10 cellular contexts compared by ENCODE assay signal in the genomic region with DNA sequence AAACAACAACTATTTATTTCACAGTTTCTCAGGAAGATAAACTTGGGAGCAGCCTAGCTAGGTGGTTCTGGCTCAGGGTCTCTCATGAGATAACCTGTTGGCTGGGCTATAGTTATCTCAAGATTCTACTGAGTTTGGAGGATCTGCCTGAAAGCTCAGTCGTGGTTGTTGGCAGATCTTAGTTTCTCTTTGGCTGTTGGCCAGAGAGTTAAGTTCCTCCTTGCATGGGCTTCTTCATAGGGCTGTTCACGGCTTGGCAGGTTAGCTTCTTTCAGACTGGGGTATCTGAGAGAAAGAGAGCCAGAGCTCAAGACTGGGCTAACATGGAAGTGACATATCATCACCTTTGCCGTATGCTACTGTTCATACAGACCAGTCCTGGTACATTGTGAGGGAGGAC. TPM values are rescaled to one million over a fixed set of nuclear protein-coding genes. Genes with fewer than 3 reads are reported as not detected.
DNase-seq lines count a peak whose midpoint lies in the region; ATAC-seq and TF ChIP-seq lines count a peak whose summit lies in the region.
"Had no signal": no experiment of that assay in that cellular context is flagged by ENCODE, and none has a peak within 500 bp of the region (broad histone marks: within the 10 kb centered on the region; RNA-seq: fewer than 3 reads in every experiment).

No MANE protein-coding gene starts in this region.

- no peak for TF ChIP-seq CTCF in dorsolateral prefrontal cortex (IDR thresholded peaks at IDR 0.05 in 54 of 56, conservative IDR thresholded peaks at IDR 0.05 in 2 of 56; ENCODE audit: low read depth in 1 of 56, partially characterized antibody in 56 of 56)

- no peak overlapping the region for H3K4me3 ChIP-seq in dorsolateral prefrontal cortex

- ATAC-seq in GM18868 (IDR thresholded peaks at IDR 0.05; ENCODE audit: unreplicated experiment) (peak; percentile 92), GM21717 (IDR thresholded peaks at IDR 0.05; ENCODE audit: unreplicated experiment) (peak; percentile 67)

- intact Hi-C loops in dorsolateral prefrontal cortex (cut with DNase I) = no loop called here

- peak; percentile 22 for DNase-seq in NAMALWA (ENCODE audit: low spot score)
- peak; percentile 56 for DNase-seq in medulla oblongata (ENCODE audit: extremely low spot score)
- no peak for DNase-seq in NCI-H146 (lab: John Stamatoyannopoulos, UW)
- no peak for DNase-seq in dorsolateral prefrontal cortex
- DNase-seq in NCI-H524 treated with DMSO at 0.1 percent for 48 hours (lab: John Stamatoyannopoulos, UW) = no peak
- DNase-seq: activated effector memory CD4-positive, alpha-beta T cell treated with anti-CD3 and anti-CD28 coated beads, Interleukin-2, amount 50 U/mL, for 16 hours; hippocampal formation; NCI-H1092 treated with DMSO at 0.1 percent for 48 hours had no signal

- H3K27ac ChIP-seq in dorsolateral prefrontal cortex = no peak overlapping the region

- H3K27me3 ChIP-seq in dorsolateral prefrontal cortex = no peaks in the 10 kb centered on the region

RNA-seq across cellular contexts. Expression of a gene that starts 28.7 kb away (rescaled TPM):
- total RNA-seq in dorsolateral prefrontal cortex = 10 to 100 TPM; 24.1 to 47.5 (median 33.2) TPM

Comparison
In these comparisons a context has a peak if more than half of its experiments do, and no peak if none do; other contexts are left out.
1. DNase-seq: peak in NAMALWA (single experiment) and medulla oblongata (single experiment); none in NCI-H146 (single experiment), dorsolateral prefrontal cortex (0 of 10) and NCI-H524 treated with DMSO at 0.1 percent for 48 hours (single experiment).